Comparison of ENCODE assay signal across 25 cellular contexts in genomic region chr11:123268118-123268517, GRCh38.
DNase-seq lines count a peak whose midpoint lies in the region; ATAC-seq and TF ChIP-seq lines count a peak whose summit lies in the region.
"Had no signal": no experiment of that assay in that cellular context is flagged by ENCODE, and none has a peak within 500 bp of the region (broad histone marks: within the 10 kb centered on the region; RNA-seq: fewer than 3 reads in every experiment).

No MANE protein-coding gene starts in this region.

- no peaks in the 10 kb centered on the region for H3K4me1 ChIP-seq in GM23338 (ENCODE audit: insufficient read depth)
- no peaks in the 10 kb centered on the region for H3K4me1 ChIP-seq in gastroesophageal sphincter
- H3K4me1 ChIP-seq: psoas muscle, uterus had no signal

- H3K4me1 Mint-ChIP-seq in GM23338, result peaks cover 11% of the 10 kb centered on the region
- peaks cover 33% of the 10 kb centered on the region for H3K4me1 Mint-ChIP-seq in glutamatergic neuron (ENCODE audit: low read depth, unreplicated experiment)

- DNase-seq in GM23338 (ENCODE audit: low spot score) (no peak), NCI-H774 (lab: John Stamatoyannopoulos, UW) (peak; percentile 13), glutamatergic neuron (no peak), NAMALWA (ENCODE audit: low spot score) (no peak)
- DNase-seq: activated CD4-positive, CD25-positive, alpha-beta regulatory T cell treated with anti-CD3 and anti-CD28 coated beads, Interleukin-2, amount 50 U/mL, for 72 hours; activated CD8-positive, alpha-beta memory T cell treated with anti-CD3 and anti-CD28 coated beads for 24 hours; activated naive CD8-positive, alpha-beta T cell treated with anti-CD3 and anti-CD28 coated beads, Interleukin-2, amount 10 ng/mL, durations not matched to agents 7 days and 5 days; AML-193; brain microvascular endothelial cell; KG1; left cardiac atrium; mesendoderm; NCI-H1694; NCI-H82; psoas muscle; spleen; stimulated activated CD8-positive, alpha-beta memory T cell treated with anti-CD3 and anti-CD28 coated beads, Interleukin-4, amount 100 ng/mL, for 48 hours; substantia nigra; T-helper 9 cell; uterus had no signal

- H3K79me2 ChIP-seq in GM23338 (replicated peaks; ENCODE audit: insufficient read depth), result no peaks in the 10 kb centered on the region

- ATAC-seq in GM23338 (no peak), gastroesophageal sphincter (no peak), GM21786 (IDR thresholded peaks at IDR 0.05; ENCODE audit: unreplicated experiment) (no peak)
- ATAC-seq: left cardiac atrium; natural killer cell treated with Interleukin-12 subunit alpha and Interleukin-12 subunit beta and Interleukin-15 and Interleukin-18, amount 100 ng/mL, for 72 hours; psoas muscle had no signal

- H3K4me3 Mint-ChIP-seq in GM23338 (no peak overlapping the region), glutamatergic neuron (ENCODE audit: unreplicated experiment) (no peak overlapping the region)
- H3K4me3 Mint-ChIP-seq: activated naive CD8-positive, alpha-beta T cell treated with anti-CD3 and anti-CD28 coated beads, Interleukin-2, amount 10 ng/mL, durations not matched to agents 7 days and 5 days; natural killer cell treated with Interleukin-12 subunit alpha and Interleukin-12 subunit beta and Interleukin-15 and Interleukin-18, amount 100 ng/mL, for 72 hours had no signal

- H3K4me2 ChIP-seq in GM23338, result no peak overlapping the region

- H3K4me3 ChIP-seq in GM23338, result no peak overlapping the region
- no peak overlapping the region for H3K4me3 ChIP-seq in gastroesophageal sphincter
- H3K4me3 ChIP-seq: coronary artery, psoas muscle, spleen, uterus had no signal

- H3F3A ChIP-seq in GM23338 (replicated peaks; ENCODE audit: low read depth), result no peaks in the 10 kb centered on the region

- no peaks in the 10 kb centered on the region for H4K20me1 ChIP-seq in GM23338 (replicated peaks; ENCODE audit: insufficient read depth)

- TF ChIP-seq CTCF in C4-2B (conservative IDR thresholded peaks at IDR 0.05) (no peak), GM23338 (conservative IDR thresholded peaks at IDR 0.05; ENCODE audit: low read depth in 2 of 2) (no peak), glutamatergic neuron (IDR thresholded peaks at IDR 0.05; ENCODE audit: partially characterized antibody, unreplicated experiment) (no peak), gastroesophageal sphincter (IDR thresholded peaks at IDR 0.05) (no peak)

- H3K9me3 Mint-ChIP-seq in GM23338 (no peaks in the 10 kb centered on the region), glutamatergic neuron (ENCODE audit: unreplicated experiment) (peaks cover 3% of the 10 kb centered on the region)
- H3K9me3 Mint-ChIP-seq: activated naive CD8-positive, alpha-beta T cell treated with anti-CD3 and anti-CD28 coated beads, Interleukin-2, amount 10 ng/mL, durations not matched to agents 7 days and 5 days; natural killer cell treated with Interleukin-12 subunit alpha and Interleukin-12 subunit beta and Interleukin-15 and Interleukin-18, amount 100 ng/mL, for 72 hours had no signal

- no peak overlapping the region for H3K27ac Mint-ChIP-seq in GM23338
- H3K27ac Mint-ChIP-seq in glutamatergic neuron (ENCODE audit: unreplicated experiment), result peak overlapping the region; percentile 94
- H3K27ac Mint-ChIP-seq: activated naive CD8-positive, alpha-beta T cell treated with anti-CD3 and anti-CD28 coated beads, Interleukin-2, amount 10 ng/mL, durations not matched to agents 7 days and 5 days; natural killer cell treated with Interleukin-12 subunit alpha and Interleukin-12 subunit beta and Interleukin-15 and Interleukin-18, amount 100 ng/mL, for 72 hours had no signal

- 65 to 68% methylated on average over 3 to 9 of the region's 9 CpGs for WGBS in gastroesophageal sphincter (ENCODE audit: low coverage in 1 of 2), 2 donors

- H3K36me3 ChIP-seq in GM23338 (ENCODE audit: insufficient read depth) (no peaks in the 10 kb centered on the region), gastroesophageal sphincter (no peaks in the 10 kb centered on the region)
- H3K36me3 ChIP-seq: brain microvascular endothelial cell, spleen, uterus had no signal

- no peaks in the 10 kb centered on the region for H3K27me3 ChIP-seq in GM23338 (ENCODE audit: insufficient read depth)
- H3K27me3 ChIP-seq in gastroesophageal sphincter, result peaks cover 16% of the 10 kb centered on the region

- peak overlapping the region; percentile 84; the same call in 1 of the 2 replicates for H2AFZ ChIP-seq in GM23338

- no peak for TF ChIP-seq POLR2A in gastroesophageal sphincter (IDR thresholded peaks at IDR 0.05)

- H3K27ac ChIP-seq in C4-2B (peak overlapping the region; percentile 37), GM23338 (ENCODE audit: low read depth) (no peak overlapping the region), gastroesophageal sphincter (no peak overlapping the region)
- H3K27ac ChIP-seq: brain microvascular endothelial cell, coronary artery, psoas muscle, spleen, uterus had no signal

- TF ChIP-seq EP300 in gastroesophageal sphincter (IDR thresholded peaks at IDR 0.05), result no peak

- H3K36me3 Mint-ChIP-seq in GM23338 (ENCODE audit: low read depth) (no peaks in the 10 kb centered on the region), glutamatergic neuron (ENCODE audit: unreplicated experiment) (no peaks in the 10 kb centered on the region)
- H3K36me3 Mint-ChIP-seq: activated naive CD8-positive, alpha-beta T cell treated with anti-CD3 and anti-CD28 coated beads, Interleukin-2, amount 10 ng/mL, durations not matched to agents 7 days and 5 days; natural killer cell treated with Interleukin-12 subunit alpha and Interleukin-12 subunit beta and Interleukin-15 and Interleukin-18, amount 100 ng/mL, for 72 hours had no signal

- no peaks in the 10 kb centered on the region; the same call in 1 of the 2 replicates for H3K9me2 ChIP-seq in GM23338 (ENCODE audit: insufficient read depth)

- no peaks in the 10 kb centered on the region for H3K9me3 ChIP-seq in gastroesophageal sphincter
- H3K9me3 ChIP-seq: psoas muscle, spleen, uterus had no signal

- H3K27me3 Mint-ChIP-seq in GM23338 (ENCODE audit: insufficient read depth, low read depth, poor library complexity) (peaks cover 1% of the 10 kb centered on the region), glutamatergic neuron (ENCODE audit: unreplicated experiment) (peaks cover 9% of the 10 kb centered on the region)

TF ChIP-seq in GM23338, 12 proteins besides CTCF, POLR2A, EP300 and RAD21 (continues in another document):
- TF ChIP-seq EZH2 (IDR thresholded peaks at IDR 0.05; ENCODE audit: low read depth, unreplicated experiment), result no peak
- TF ChIP-seq, protein P1, sequence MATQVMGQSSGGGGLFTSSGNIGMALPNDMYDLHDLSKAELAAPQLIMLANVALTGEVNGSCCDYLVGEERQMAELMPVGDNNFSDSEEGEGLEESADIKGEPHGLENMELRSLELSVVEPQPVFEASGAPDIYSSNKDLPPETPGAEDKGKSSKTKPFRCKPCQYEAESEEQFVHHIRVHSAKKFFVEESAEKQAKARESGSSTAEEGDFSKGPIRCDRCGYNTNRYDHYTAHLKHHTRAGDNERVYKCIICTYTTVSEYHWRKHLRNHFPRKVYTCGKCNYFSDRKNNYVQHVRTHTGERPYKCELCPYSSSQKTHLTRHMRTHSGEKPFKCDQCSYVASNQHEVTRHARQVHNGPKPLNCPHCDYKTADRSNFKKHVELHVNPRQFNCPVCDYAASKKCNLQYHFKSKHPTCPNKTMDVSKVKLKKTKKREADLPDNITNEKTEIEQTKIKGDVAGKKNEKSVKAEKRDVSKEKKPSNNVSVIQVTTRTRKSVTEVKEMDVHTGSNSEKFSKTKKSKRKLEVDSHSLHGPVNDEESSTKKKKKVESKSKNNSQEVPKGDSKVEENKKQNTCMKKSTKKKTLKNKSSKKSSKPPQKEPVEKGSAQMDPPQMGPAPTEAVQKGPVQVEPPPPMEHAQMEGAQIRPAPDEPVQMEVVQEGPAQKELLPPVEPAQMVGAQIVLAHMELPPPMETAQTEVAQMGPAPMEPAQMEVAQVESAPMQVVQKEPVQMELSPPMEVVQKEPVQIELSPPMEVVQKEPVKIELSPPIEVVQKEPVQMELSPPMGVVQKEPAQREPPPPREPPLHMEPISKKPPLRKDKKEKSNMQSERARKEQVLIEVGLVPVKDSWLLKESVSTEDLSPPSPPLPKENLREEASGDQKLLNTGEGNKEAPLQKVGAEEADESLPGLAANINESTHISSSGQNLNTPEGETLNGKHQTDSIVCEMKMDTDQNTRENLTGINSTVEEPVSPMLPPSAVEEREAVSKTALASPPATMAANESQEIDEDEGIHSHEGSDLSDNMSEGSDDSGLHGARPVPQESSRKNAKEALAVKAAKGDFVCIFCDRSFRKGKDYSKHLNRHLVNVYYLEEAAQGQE (IDR thresholded peaks at IDR 0.05; ENCODE audit: unreplicated experiment), result no peak
